In the genomic region with DNA sequence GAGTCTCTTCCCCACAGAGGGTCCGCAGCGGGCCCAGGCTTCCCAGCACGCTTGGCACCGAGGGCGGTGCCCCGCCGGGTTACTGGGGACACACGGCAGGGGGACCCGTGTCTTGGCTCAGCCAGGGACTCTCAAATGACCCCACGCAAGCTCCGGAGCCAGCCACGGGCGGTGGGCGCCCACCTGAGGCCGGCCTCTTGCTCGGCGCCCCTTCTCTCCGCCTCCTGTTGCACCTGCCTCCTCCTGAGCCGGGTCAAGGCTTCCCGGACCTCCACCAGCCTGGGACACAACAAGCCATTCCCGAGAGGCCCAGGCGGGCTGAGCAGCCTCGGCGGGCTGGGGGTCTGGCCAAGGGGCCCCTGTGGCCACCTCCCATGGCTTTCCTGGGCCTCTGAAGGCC, we compare ENCODE assay signal across 9 cellular contexts. TPM values are rescaled to one million over a fixed set of nuclear protein-coding genes. Genes with fewer than 3 reads are reported as not detected.
"Had no signal": no experiment of that assay in that cellular context is flagged by ENCODE, and none has a peak within 500 bp of the region (broad histone marks: within the 10 kb centered on the region; RNA-seq: fewer than 3 reads in every experiment).

No MANE protein-coding gene starts in this region.

- H3K9me3 Mint-ChIP-seq: GM23338 had no signal

- H2AFZ ChIP-seq: GM23338 had no signal

- H3K4me3 ChIP-seq: GM23338, K562 had no signal

- H3K27ac Mint-ChIP-seq: GM23338 had no signal

- H3K4me2 ChIP-seq: GM23338 had no signal

- FAIRE-seq: H1, H54, K562 had no signal

- H3K27ac ChIP-seq: HL-60 had no signal

- DNase-seq: HCEC 1CT, IMR-90, KG1 had no signal

- H3K4me1 Mint-ChIP-seq: GM23338 had no signal

- H3K4me3 Mint-ChIP-seq: GM23338 had no signal

RNA-seq across cellular contexts. Expression of gene CCDC154, which starts 1.7 kb away (rescaled TPM):
- total RNA-seq: GM23338, IMR-90 had no signal

RNA-seq across cellular contexts. Expression of gene PERCC1, which starts 11.8 kb away (rescaled TPM):
- total RNA-seq: GM23338, H1, HT1080, IMR-90, K562 had no signal
- polyA plus RNA-seq: GM23338, H1, IMR-90, K562 had no signal
